Comparison of ENCODE assay signal across 10 cellular contexts in genomic region chr6:35624341-35625070, GRCh38.
A peak's percentile ranks its signal among the peaks of the same experiment; 100 is the strongest.
DNase-seq lines count a peak whose midpoint lies in the region; ATAC-seq, FAIRE-seq and TF ChIP-seq lines count a peak whose summit lies in the region.
"Had no signal": no experiment of that assay in that cellular context is flagged by ENCODE, and none has a peak within 500 bp of the region (broad histone marks: within the 10 kb centered on the region; RNA-seq: fewer than 3 reads in every experiment).

No MANE protein-coding gene starts in this region.

- no peaks in the 10 kb centered on the region for H3K4me1 Mint-ChIP-seq in nephron progenitor cell

- in situ Hi-C loops in astrocyte of the cerebellum (cut with HindIII; ENCODE audit: low sequenced_read_pairs): loop anchor here (5.0 to 10.0 kb wide), 2 partner anchors 48 to 50 kb away; no protein-coding TSS in a partner anchor

- no peak for DNase-seq in D721Med (ENCODE audit: insufficient read length, low spot score)
- DNase-seq in Jurkat, Clone E6-1 (ENCODE audit: low read depth, low spot score): peak; percentile 20
- DNase-seq in astrocyte of the cerebellum (ENCODE audit: low read depth): peak; percentile 15
- no peak for DNase-seq in nephron progenitor cell
- no peak for DNase-seq in mucosa of gallbladder (ENCODE audit: low spot score)
- DNase-seq: glutamatergic neuron; KG1; stimulated activated CD4-positive, alpha-beta T cell treated with anti-CD3 and anti-CD28 coated beads, Interleukin-15, amount 100 ng/mL, for 24 hours had no signal

- peak overlapping the region; percentile 8 for H3K27ac Mint-ChIP-seq in nephron progenitor cell

- H3K27me3 Mint-ChIP-seq in nephron progenitor cell (ENCODE audit: low read depth, poor library complexity): no peaks in the 10 kb centered on the region

- TF ChIP-seq CTCF in D721Med (IDR thresholded peaks at IDR 0.05; ENCODE audit: insufficient read depth, missing control alignments) (peak; percentile 8), astrocyte of the cerebellum (IDR thresholded peaks at IDR 0.05; ENCODE audit: low read depth, low read length, missing control alignments) (peak; percentile 48), nephron progenitor cell (IDR thresholded peaks at IDR 0.05) (no peak)

- FAIRE-seq in D721Med (lab: Jason Lieb, UNC): no peak

- H3K4me3 Mint-ChIP-seq in nephron progenitor cell: no peak overlapping the region

- H3K36me3 Mint-ChIP-seq in nephron progenitor cell (ENCODE audit: low read depth): peaks cover 31% of the 10 kb centered on the region

- no peak for ATAC-seq in GM21381 (IDR thresholded peaks at IDR 0.05; ENCODE audit: unreplicated experiment)
- no peak for ATAC-seq in GM21360 (IDR thresholded peaks at IDR 0.05; ENCODE audit: unreplicated experiment)

- H3K4me3 ChIP-seq in Jurkat, Clone E6-1 (ENCODE audit: low read length): no peak overlapping the region
- H3K4me3 ChIP-seq in astrocyte of the cerebellum (ENCODE audit: low read depth, low read length): no peak overlapping the region

- H3K9me3 Mint-ChIP-seq in nephron progenitor cell: no peaks in the 10 kb centered on the region

Comparison
In these comparisons a context has a peak if more than half of its experiments do, and no peak if none do; other contexts are left out.
1. DNase-seq: peak in Jurkat, Clone E6-1 (single experiment) and astrocyte of the cerebellum (single experiment); none in D721Med (single experiment), nephron progenitor cell (single experiment) and mucosa of gallbladder (single experiment).